In genomic region chr11:69298778-69299461, GRCh38 we compare ENCODE assay signal across 9 cellular contexts. TPM values are rescaled to one million over a fixed set of nuclear protein-coding genes. Genes with fewer than 3 reads are reported as not detected.
A peak's percentile ranks its signal among the peaks of the same experiment; 100 is the strongest.
DNase-seq lines count a peak whose midpoint lies in the region; ATAC-seq, FAIRE-seq and TF ChIP-seq lines count a peak whose summit lies in the region.
"Had no signal": no experiment of that assay in that cellular context is flagged by ENCODE, and none has a peak within 500 bp of the region (broad histone marks: within the 10 kb centered on the region; RNA-seq: fewer than 3 reads in every experiment).

No MANE protein-coding gene starts in this region.

- H3K36me3 ChIP-seq in esophagus squamous epithelium: no peaks in the 10 kb centered on the region

- 50 to 65% methylated on average over 2 to 5 of the region's 17 CpGs for WGBS in esophagus squamous epithelium, 2 donors

- no peaks in the 10 kb centered on the region for H3K9me3 ChIP-seq in esophagus squamous epithelium

- H3K4me3 ChIP-seq in esophagus squamous epithelium (peak overlapping the region in 2 of 4 donors; percentile 36 to 53), skin epidermis (peak overlapping the region in 2 of 7 experiments; percentile 4 to 5)

- intact Hi-C loops in esophagus squamous epithelium (cut with DNase I): no loop called here

- peak; percentile 65 for DNase-seq in RCC 7860 (ENCODE audit: low spot score)
- no peak for DNase-seq in esophagus squamous epithelium (lab: John Stamatoyannopoulos, UW)
- no peak for DNase-seq in GM19240 (ENCODE audit: insufficient read length, low spot score)
- no peak for DNase-seq in NK-92 treated with Interleukin-12 subunit alpha and Interleukin-12 subunit beta, amount 100 ng/mL, for 24 hours (lab: John Stamatoyannopoulos, UW)
- no peak for DNase-seq in GDM1 (lab: John Stamatoyannopoulos, UW)

- ATAC-seq in GM21576 (IDR thresholded peaks at IDR 0.05; ENCODE audit: unreplicated experiment): peak; percentile 2

- H3K27me3 ChIP-seq in esophagus squamous epithelium: no peaks in the 10 kb centered on the region

- no peak for FAIRE-seq in RCC 7860 (lab: Jason Lieb, UNC)

- no peak for TF ChIP-seq POLR2A in esophagus squamous epithelium (IDR thresholded peaks at IDR 0.05)

- no peak for TF ChIP-seq CTCF in esophagus squamous epithelium (IDR thresholded peaks at IDR 0.05)

- H3K4me1 ChIP-seq in esophagus squamous epithelium: peaks cover 46 to 86% (median 54%) of the 10 kb centered on the region in 3 donors

- H3K27ac ChIP-seq in esophagus squamous epithelium (peak overlapping the region; percentile 88 to 92 (median 91)), skin epidermis (peak overlapping the region in 19 of 21 experiments; percentile 3 to 85 (median 74))

RNA-seq across cellular contexts. Expression of gene MYEOV, which starts 5.0 kb away (rescaled TPM):
- total RNA-seq in esophagus squamous epithelium: 10 to 100 TPM in 3 of 4 donors, 1 to 10 TPM in 1; 5.7 to 24.6 (median 20.2) TPM
- total RNA-seq: dermis blood vessel endothelial cell; T-helper 1 cell treated with Interleukin-12 subunit alpha and Interleukin-12 subunit beta and Interleukin-4 antibody, amounts not matched to agents 30 ng/mL and 1 ng/mL, for 36 hours had no signal
